ENCODE assay signal across 10 cellular contexts in the genomic region with DNA sequence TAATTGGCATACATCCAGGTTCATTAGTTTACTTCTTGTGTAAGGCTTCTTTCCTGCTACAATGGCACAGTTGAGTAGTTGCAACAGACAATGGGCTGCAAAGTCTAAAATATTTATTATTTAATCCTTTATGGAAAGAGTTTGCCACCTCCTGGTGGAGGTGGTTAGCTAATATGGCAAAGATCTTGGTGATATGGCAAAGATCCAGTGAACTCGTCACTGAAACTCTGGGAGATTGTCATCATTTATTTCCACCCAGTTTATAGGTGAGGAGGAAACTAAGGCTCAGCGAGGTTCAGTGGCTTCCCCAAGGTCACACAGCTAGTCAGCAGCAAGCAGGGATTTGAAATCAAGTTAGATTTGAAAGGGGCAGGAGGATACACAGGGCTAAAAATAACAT. TPM values are rescaled to one million over a fixed set of nuclear protein-coding genes. Genes with fewer than 3 reads are reported as not detected.
A peak's percentile ranks its signal among the peaks of the same experiment; 100 is the strongest.
DNase-seq lines count a peak whose midpoint lies in the region; ATAC-seq and TF ChIP-seq lines count a peak whose summit lies in the region.
"Had no signal": no experiment of that assay in that cellular context is flagged by ENCODE, and none has a peak within 500 bp of the region (broad histone marks: within the 10 kb centered on the region; RNA-seq: fewer than 3 reads in every experiment).

No MANE protein-coding gene starts in this region.

- no peak overlapping the region for H3K23ac ChIP-seq in IMR-90 (ENCODE audit: low read depth, low read length)

- H3K4me1 ChIP-seq in CD8-positive, alpha-beta memory T cell (ENCODE audit: insufficient read depth, low read length): no peaks in the 10 kb centered on the region
- no peaks in the 10 kb centered on the region for H3K4me1 ChIP-seq in IMR-90 (ENCODE audit: control insufficient read depth, insufficient read depth, low read length)

- no peak overlapping the region for H2AK9ac ChIP-seq in IMR-90 (replicated peaks; ENCODE audit: low read depth, low read length, poor library complexity)

- no peak overlapping the region for H2BK120ac ChIP-seq in IMR-90 (ENCODE audit: low read depth, low read length)

- in situ Hi-C loops in IMR-90 (cut with MboI; ENCODE audit: low sequenced_read_pairs): no loop called here

- H2AK5ac ChIP-seq in IMR-90 (ENCODE audit: low read depth, low read length): no peak overlapping the region

- no peak overlapping the region for H3K4me3 Mint-ChIP-seq in CD8-positive, alpha-beta memory T cell
- no peak overlapping the region for H3K4me3 Mint-ChIP-seq in naive B cell
- H3K4me3 Mint-ChIP-seq: dendritic cell treated with granulocyte-macrophage colony-stimulating factor and Interleukin-4, amounts not matched to agents 40 ng/mL and 50 ng/mL, for 4 days; T-helper 2 cell treated with Interferon-gamma antibody and Interleukin-4, amounts not matched to agents 5 μg/mL and 100 μg/mL, for 36 hours had no signal

- no TSS peak for BruUV-seq in IMR-90 (replicated peaks; lab: Mats Ljungman, UMichigan)

- H3K4me3 ChIP-seq in CD8-positive, alpha-beta memory T cell (ENCODE audit: low read length): no peak overlapping the region
- H3K4me3 ChIP-seq in IMR-90 (ENCODE audit: insufficient read depth, low read depth, low read length): no peak overlapping the region
- no peak overlapping the region for H3K4me3 ChIP-seq in cardiac fibroblast (replicated peaks in 1 of 2; ENCODE audit: low read depth in 2 of 2, low read length in 2 of 2)
- H3K4me3 ChIP-seq in H7 (ENCODE audit: insufficient read depth, low read depth, low read length): no peak overlapping the region

- H3K36me3 Mint-ChIP-seq in CD8-positive, alpha-beta memory T cell: no peaks in the 10 kb centered on the region
- H3K36me3 Mint-ChIP-seq in naive B cell: peaks cover 0 to 4% of the 10 kb centered on the region in 2 donors

- no peaks in the 10 kb centered on the region for H3K9me1 ChIP-seq in IMR-90 (ENCODE audit: insufficient read depth, low read length)

- POLR2A ChIA-PET in CD8-positive, alpha-beta memory T cell (lab: Charles Lee): interaction anchor here (0.8 to 1.1 kb wide), 3 partner anchors 45 to 70 kb away, joined by 3 to 7 read pairs (median 3); a partner anchor contains a TSS
- POLR2A ChIA-PET in IMR-90 (lab: Charles Lee; ENCODE audit: unreplicated experiment): no interaction called here

- dilution Hi-C loops in IMR-90 (cut with HindIII; ENCODE audit: low sequenced_read_pairs, unreplicated experiment): no loop called here

- H2AFZ ChIP-seq in IMR-90 (replicated peaks; ENCODE audit: low read length, poor library complexity): no peak overlapping the region

- H3K9me3 Mint-ChIP-seq in CD8-positive, alpha-beta memory T cell: no peaks in the 10 kb centered on the region
- no peaks in the 10 kb centered on the region for H3K9me3 Mint-ChIP-seq in naive B cell
- H3K9me3 Mint-ChIP-seq: dendritic cell treated with granulocyte-macrophage colony-stimulating factor and Interleukin-4, amounts not matched to agents 40 ng/mL and 50 ng/mL, for 4 days; T-helper 2 cell treated with Interferon-gamma antibody and Interleukin-4, amounts not matched to agents 5 μg/mL and 100 μg/mL, for 36 hours had no signal

- no peak overlapping the region for H3K27ac ChIP-seq in CD8-positive, alpha-beta memory T cell (ENCODE audit: low read depth, low read length)
- H3K27ac ChIP-seq in IMR-90 (ENCODE audit: insufficient read depth, low read length): no peak overlapping the region

- H3K4ac ChIP-seq in IMR-90 (ENCODE audit: low read depth, low read length): no peak overlapping the region

- no peaks in the 10 kb centered on the region for H4K20me1 ChIP-seq in IMR-90 (ENCODE audit: insufficient read depth, low read length)

- no peak overlapping the region for H3K18ac ChIP-seq in IMR-90 (ENCODE audit: low read depth, low read length)

- intact Hi-C loops in IMR-90 (cut with micrococcal nuclease): no loop called here

- H3K4me2 ChIP-seq in IMR-90 (ENCODE audit: low read depth, low read length): no peak overlapping the region

- CTCF ChIA-PET in CD8-positive, alpha-beta memory T cell (lab: Charles Lee): interaction anchor here (0.7 to 4.7 kb wide), 20 partner anchors 9 to 124 kb away, joined by 3 to 87 read pairs (median 6); a partner anchor contains a TSS
- CTCF ChIA-PET in IMR-90 (lab: Yijun Ruan, JAX): interaction anchor here (0.6 to 1.8 kb wide), 2 partner anchors 60 to 76 kb away, joined by 3 to 6 read pairs; no protein-coding TSS in a partner anchor

- no peak overlapping the region for H2BK5ac ChIP-seq in IMR-90 (ENCODE audit: low read depth, low read length, poor library complexity, severe bottlenecking)

- no peak for TF ChIP-seq POLR2A in IMR-90 (IDR thresholded peaks at IDR 0.05; ENCODE audit: low read depth, low read length)

- peaks cover 3 to 24% of the 10 kb centered on the region in 2 donors for H3K27me3 Mint-ChIP-seq in CD8-positive, alpha-beta memory T cell
- peaks cover 13 to 36% (median 18%) of the 10 kb centered on the region in 3 donors for H3K27me3 Mint-ChIP-seq in naive B cell

- no peak overlapping the region for H4K5ac ChIP-seq in IMR-90 (ENCODE audit: low read depth, low read length)

- no peak overlapping the region for H3K27ac Mint-ChIP-seq in CD8-positive, alpha-beta memory T cell
- H3K27ac Mint-ChIP-seq in naive B cell: peak overlapping the region in 3 of 6 donors; percentile 65 to 83 (median 65)
- H3K27ac Mint-ChIP-seq: dendritic cell treated with granulocyte-macrophage colony-stimulating factor and Interleukin-4, amounts not matched to agents 40 ng/mL and 50 ng/mL, for 4 days; T-helper 2 cell treated with Interferon-gamma antibody and Interleukin-4, amounts not matched to agents 5 μg/mL and 100 μg/mL, for 36 hours had no signal

- TF ChIP-seq CTCF in IMR-90 (conservative IDR thresholded peaks at IDR 0.05; ENCODE audit: low read depth, low read length) (peak; percentile 43), cardiac fibroblast (IDR thresholded peaks at IDR 0.05; ENCODE audit: low read depth, low read length) (peak; percentile 24)

- no peaks in the 10 kb centered on the region for H3K36me3 ChIP-seq in CD8-positive, alpha-beta memory T cell (ENCODE audit: insufficient read depth, low read length)
- H3K36me3 ChIP-seq in IMR-90 (ENCODE audit: control insufficient read depth, insufficient read depth, low read length) (no peaks in the 10 kb centered on the region), H7 (replicated peaks; ENCODE audit: control insufficient read depth, insufficient read depth, low read length) (no peaks in the 10 kb centered on the region)

- TF ChIP-seq RAD21 in IMR-90 (IDR thresholded peaks at IDR 0.05; ENCODE audit: low read length): peak; percentile 42

- no peaks in the 10 kb centered on the region for H3K79me1 ChIP-seq in IMR-90 (ENCODE audit: low read depth in 1 of 2, low read length in 2 of 2)

- no peak overlapping the region for H3K9ac ChIP-seq in IMR-90 (ENCODE audit: low read depth, low read length)

- peak in 3 of 5 donors; percentile 46 to 52 (median 47) for DNase-seq in CD8-positive, alpha-beta memory T cell
- peak; percentile 26 for DNase-seq in IMR-90
- peak; percentile 44 to 45 for DNase-seq in cardiac fibroblast (ENCODE audit: low read depth in 2 of 2)
- DNase-seq in naive B cell: no peak
- no peak for DNase-seq in activated CD8-positive, alpha-beta memory T cell treated with anti-CD3 and anti-CD28 coated beads, Interleukin-2, amount 50 U/mL, for 4 hours
- no peak for DNase-seq in NCI-H1417 (lab: John Stamatoyannopoulos, UW)
- DNase-seq in H7: no peak

- H3K56ac ChIP-seq in IMR-90 (ENCODE audit: extremely low read depth, insufficient read depth, low read length): no peak overlapping the region

- H3K27me3 ChIP-seq in CD8-positive, alpha-beta memory T cell (ENCODE audit: insufficient read depth, low read length, poor library complexity, severe bottlenecking): no peaks in the 10 kb centered on the region
- peaks cover 2% of the 10 kb centered on the region; the same call in 1 of the 2 replicates for H3K27me3 ChIP-seq in IMR-90 (ENCODE audit: control insufficient read depth, insufficient read depth, low read length)
- no peaks in the 10 kb centered on the region for H3K27me3 ChIP-seq in H7 (ENCODE audit: control insufficient read depth, insufficient read depth, low read length)

- no peak overlapping the region for H3K14ac ChIP-seq in IMR-90 (replicated peaks; ENCODE audit: low read depth, low read length)

- H4K91ac ChIP-seq in IMR-90 (ENCODE audit: insufficient read depth, low read depth, low read length): no peak overlapping the region

- ATAC-seq in IMR-90 (ENCODE audit: low read depth) (no peak), naive B cell (ENCODE audit: low read depth in 2 of 2) (peak; percentile 38 to 61), GM19463 (IDR thresholded peaks at IDR 0.05; ENCODE audit: unreplicated experiment) (no peak)

- no peak overlapping the region for H4K8ac ChIP-seq in IMR-90 (ENCODE audit: low read depth in 2 of 2, low read length in 2 of 2)

- WGBS in IMR-90 (ENCODE audit: extremely low coverage in 2 of 2, insufficient read length in 1 of 2), 2 experiments: no CpG with 5 or more reads among the region's 2 CpGs

- H3K4me1 Mint-ChIP-seq in CD8-positive, alpha-beta memory T cell: peaks cover 2 to 5% (median 2%) of the 10 kb centered on the region in 3 donors
- peaks cover 0 to 3% (median 2%) of the 10 kb centered on the region in 3 donors for H3K4me1 Mint-ChIP-seq in naive B cell

- H2BK15ac ChIP-seq in IMR-90 (ENCODE audit: low read depth, low read length): no peak overlapping the region

- H3K9me3 ChIP-seq in CD8-positive, alpha-beta memory T cell (ENCODE audit: low read length): no peaks in the 10 kb centered on the region
- no peaks in the 10 kb centered on the region for H3K9me3 ChIP-seq in IMR-90 (ENCODE audit: control insufficient read depth, insufficient read depth, low read length)

- no peak overlapping the region for H2BK20ac ChIP-seq in IMR-90 (ENCODE audit: low read depth, low read length)

TF ChIP-seq in IMR-90, 13 proteins besides CTCF, POLR2A, EP300 and RAD21:
- TF ChIP-seq MXI1 (IDR thresholded peaks at IDR 0.05; ENCODE audit: borderline replicate concordance, low read depth, low read length) (no peak), SMC3 (IDR thresholded peaks at IDR 0.05; ENCODE audit: low read depth, low read length) (peak; percentile 39; the same call in 1 of the 2 replicates)

RNA-seq across cellular contexts. Expression of a gene that starts 16.1 kb away (rescaled TPM):
- 10 to 100 TPM; 33.1 to 37.7 TPM for total RNA-seq in CD8-positive, alpha-beta memory T cell
- polyA plus RNA-seq in CD8-positive, alpha-beta memory T cell: 3.2 TPM
- 13.6 and 14.5 TPM in 2 replicates for total RNA-seq in IMR-90 (2012; rRNA removed)
- polyA plus RNA-seq in IMR-90 (2012; rRNA removed): 18.1 and 18.2 TPM in 2 replicates
- polyA plus RNA-seq in IMR-90 (2012; cell fraction: cytosol; rRNA removed): 14.9 and 25.2 TPM in 2 replicates
- polyA plus RNA-seq in IMR-90 (2012; cell fraction: nucleus; rRNA removed; ENCODE audit: low replicate concordance): 20.2 and 32.8 TPM in 2 replicates
- 1 to 10 TPM in 4 of 6 donors, under 1 TPM in 2; 0.09 to 3.2 (median 1.4) TPM for polyA plus RNA-seq in naive B cell (ENCODE audit: low read depth in 6 of 6)
- total RNA-seq in H7 (2014; rRNA removed; shearing (Covaris generic)): 16.8 and 19.6 TPM in 2 replicates

Comparison
In these comparisons a context has a peak if more than half of its experiments do, and no peak if none do; other contexts are left out.
1. DNase-seq: peak in CD8-positive, alpha-beta memory T cell (3 of 5), IMR-90 (single experiment) and cardiac fibroblast (2 of 2); none in naive B cell (single experiment), activated CD8-positive, alpha-beta memory T cell treated with anti-CD3 and anti-CD28 coated beads, Interleukin-2, amount 50 U/mL, for 4 hours (single experiment), NCI-H1417 (0 of 3) and H7 (single experiment).
2. ATAC-seq: peak in naive B cell (2 of 2); none in IMR-90 (single experiment) and GM19463 (single experiment).